ENCODE assay signal across 8 cellular contexts in genomic region chrX:153470411-153471363, GRCh38. TPM values are rescaled to one million over a fixed set of nuclear protein-coding genes. Genes with fewer than 3 reads are reported as not detected.
DNase-seq lines count a peak whose midpoint lies in the region; ATAC-seq and TF ChIP-seq lines count a peak whose summit lies in the region.

Gene HAUS7 (minus strand): TSS chrX:153470576. CDS start chrX:153470557, 19 bp downstream.

- intact Hi-C loops in natural killer cell (cut with micrococcal nuclease): loop anchor here (5.0 kb wide), 1 partner anchor 37 kb away; no protein-coding TSS in a partner anchor

- peak within 1 kb of the TSS; percentile 86 for H3K4me3 Mint-ChIP-seq in natural killer cell

- peak; percentile 87 for DNase-seq in EL
- DNase-seq in GOT3 (lab: John Stamatoyannopoulos, UW): peak; percentile 88
- DNase-seq in RPMI8226: peak; percentile 92
- DNase-seq in activated T-helper 1 cell treated with anti-CD3 and anti-CD28 coated beads, Interleukin-2, amount 50 U/mL, for 16 hours (ENCODE audit: low read depth in 1 of 2, low spot score in 1 of 2): peak; percentile 72 to 80
- peak; percentile 85 to 90 for DNase-seq in fibroblast of lung (ENCODE audit: low read depth in 2 of 2)
- DNase-seq in natural killer cell: peak; percentile 76
- peak; percentile 86 to 92 (median 90) for DNase-seq in stimulated activated naive CD4-positive, alpha-beta T cell (lab: John Stamatoyannopoulos, UW)

- H3K4me2 ChIP-seq in fibroblast of lung (ENCODE audit: extremely low read depth, insufficient read depth, low read length): peak within 1 kb of the TSS; percentile 90

- peak within 1 kb of the TSS; percentile 59 for H3K9ac ChIP-seq in fibroblast of lung (ENCODE audit: insufficient read depth, low read length)

- H3K9me3 ChIP-seq in fibroblast of lung (ENCODE audit: control insufficient read depth, insufficient read depth, low read depth, low read length): no peaks in the 10 kb centered on the region

- H3K36me3 Mint-ChIP-seq in natural killer cell: no peaks in the 10 kb centered on the region

- peak within 1 kb of the TSS; percentile 45 to 66 for H3K27ac Mint-ChIP-seq in natural killer cell

- H3K4me1 Mint-ChIP-seq in natural killer cell: peaks cover 0 to 7% of the 10 kb centered on the region in 2 donors

- H3K9me3 Mint-ChIP-seq in natural killer cell: no peaks in the 10 kb centered on the region

- peak; percentile 81 to 92 (median 84) for ATAC-seq in natural killer cell

- H3K27ac ChIP-seq in fibroblast of lung (ENCODE audit: insufficient read depth, low read length): peak within 1 kb of the TSS; percentile 14

- H3K4me1 ChIP-seq in fibroblast of lung (ENCODE audit: control insufficient read depth, extremely low read depth, insufficient read depth, low read length): peaks cover 7% of the 10 kb centered on the region

- no peaks in the 10 kb centered on the region for H4K20me1 ChIP-seq in fibroblast of lung (ENCODE audit: control insufficient read depth, extremely low read depth, insufficient read depth, low read length)

- H3K27me3 Mint-ChIP-seq in natural killer cell (ENCODE audit: low read depth in 2 of 2): no peaks in the 10 kb centered on the region

- TF ChIP-seq CTCF in LNCAP (IDR thresholded peaks at IDR 0.05) (peak; percentile 60), fibroblast of lung (conservative IDR thresholded peaks at IDR 0.05 in 1 of 2, IDR thresholded peaks at IDR 0.05 in 1 of 2; ENCODE audit: low read depth in 1 of 2, low read length in 2 of 2) (peak; percentile 42 to 62), natural killer cell (IDR thresholded peaks at IDR 0.05) (peak; percentile 43)

- no peaks in the 10 kb centered on the region for H3K36me3 ChIP-seq in fibroblast of lung (ENCODE audit: control insufficient read depth, insufficient read depth, low read length)

- peak within 1 kb of the TSS; percentile 17 for H2AFZ ChIP-seq in fibroblast of lung (ENCODE audit: low read length)

- peak within 1 kb of the TSS; percentile 63 to 72 (median 65) for H3K4me3 ChIP-seq in fibroblast of lung (replicated peaks in 1 of 4; ENCODE audit: control extremely low read depth in 1 of 4, insufficient read depth in 1 of 4, low read depth in 3 of 4, low read length in 4 of 4)

- H3K79me2 ChIP-seq in fibroblast of lung (ENCODE audit: control insufficient read depth, insufficient read depth, low read length): no peaks in the 10 kb centered on the region

- H3K27me3 ChIP-seq in fibroblast of lung (ENCODE audit: control insufficient read depth, insufficient read depth, low read length): no peaks in the 10 kb centered on the region

RNA-seq across cellular contexts. Expression of gene HAUS7, which starts in this region (rescaled TPM):
- total RNA-seq in fibroblast of lung (7.3 and 10.5 TPM in 2 replicates), natural killer cell (10 to 100 TPM; 27.4 to 33.1 (median 31.9) TPM)
- 10.4 and 17.1 TPM in 2 replicates for polyA plus RNA-seq in fibroblast of lung
- 19.7 and 34.0 TPM in 2 replicates for polyA plus RNA-seq in fibroblast of lung (2012)
- 17.3 and 27.3 TPM in 2 replicates for polyA minus RNA-seq in fibroblast of lung (ENCODE audit: low replicate concordance)

Comparison
In these comparisons a context has a peak if more than half of its experiments do, and no peak if none do; other contexts are left out.
1. Peak in every context shown above with its lines: DNase-seq, ATAC-seq, H3K4me3 ChIP-seq and H3K27ac ChIP-seq.